ENCODE assay signal across 8 cellular contexts in genomic region chr7:130893441-130893894, GRCh38.
DNase-seq lines count a peak whose midpoint lies in the region; ATAC-seq and TF ChIP-seq lines count a peak whose summit lies in the region.

No MANE protein-coding gene starts in this region.

- H3K27me3 ChIP-seq in vagina: no peaks in the 10 kb centered on the region

- no peaks in the 10 kb centered on the region for H3K9me3 ChIP-seq in vagina

- ATAC-seq in Right ventricle myocardium inferior: peak; percentile 29
- no peak for ATAC-seq in GM19023 (IDR thresholded peaks at IDR 0.05; ENCODE audit: unreplicated experiment)
- no peak for ATAC-seq in GM21529 (IDR thresholded peaks at IDR 0.05; ENCODE audit: unreplicated experiment)

- no peak for TF ChIP-seq POLR2A in vagina (IDR thresholded peaks at IDR 0.05)

- no peak for TF ChIP-seq CTCF in vagina (IDR thresholded peaks at IDR 0.05)

- H3K4me1 ChIP-seq in vagina: peaks cover 92% of the 10 kb centered on the region

- no peaks in the 10 kb centered on the region for H3K36me3 ChIP-seq in vagina

- DNase-seq in Right ventricle myocardium inferior (ENCODE audit: missing footprints): no peak
- no peak for DNase-seq in cardiac septum (ENCODE audit: low spot score)
- peak; percentile 23 for DNase-seq in central memory CD4-positive, alpha-beta T cell
- DNase-seq in lung microvascular endothelial cell (ENCODE audit: low read depth in 2 of 2): peak; percentile 46 to 59
- DNase-seq in vagina (ENCODE audit: extremely low spot score in 2 of 2): no peak
- no peak for DNase-seq in HuH-7 (ENCODE audit: low spot score)

- no peak overlapping the region for H3K4me3 ChIP-seq in vagina

- intact Hi-C loops in Right ventricle myocardium inferior (cut with DNase I) (no loop called here), cardiac septum (cut with DNase I) (loop anchor here (10.0 kb wide), 2 partner anchors 211 to 411 kb away; no protein-coding TSS in a partner anchor), vagina (cut with DNase I) (loop anchor here (10.0 kb wide), 2 partner anchors 141 to 211 kb away; no protein-coding TSS in a partner anchor)

- peak overlapping the region; percentile 86 for H3K27ac ChIP-seq in vagina

Comparison
In these comparisons a context has a peak if more than half of its experiments do, and no peak if none do; other contexts are left out.
1. DNase-seq: peak in central memory CD4-positive, alpha-beta T cell (single experiment) and lung microvascular endothelial cell (2 of 2); none in Right ventricle myocardium inferior (single experiment), cardiac septum (single experiment), vagina (0 of 2) and HuH-7 (single experiment).